8 cellular contexts compared by ENCODE assay signal in the genomic region with DNA sequence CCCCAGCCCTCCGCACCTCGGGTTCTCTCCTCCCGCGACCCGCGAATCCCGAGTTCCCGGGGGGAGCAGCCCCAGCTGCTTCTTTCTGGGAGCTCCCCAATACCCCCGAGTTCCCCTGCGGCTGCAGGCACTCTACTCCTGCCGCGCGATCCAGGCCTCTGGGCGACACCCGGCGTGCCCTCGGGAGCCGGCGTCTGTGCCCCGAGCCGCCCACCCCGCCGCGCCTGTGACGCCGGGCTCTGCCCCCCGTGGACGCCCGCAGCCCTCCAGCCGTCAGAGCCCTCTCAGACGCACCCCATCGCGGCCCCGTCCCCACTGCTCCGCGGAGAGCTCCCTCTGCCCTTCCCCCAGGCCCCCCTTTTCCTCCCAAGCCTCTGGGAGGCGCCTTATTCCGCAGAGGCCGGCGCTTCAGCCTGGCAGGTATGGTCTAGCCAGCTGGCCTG. TPM values are rescaled to one million over a fixed set of nuclear protein-coding genes. Genes with fewer than 3 reads are reported as not detected.
A peak's percentile ranks its signal among the peaks of the same experiment; 100 is the strongest.
DNase-seq lines count a peak whose midpoint lies in the region; ATAC-seq and TF ChIP-seq lines count a peak whose summit lies in the region.

No MANE protein-coding gene starts in this region.

- no peaks in the 10 kb centered on the region for H3K36me3 Mint-ChIP-seq in activated CD4-positive, alpha-beta memory T cell treated with anti-CD3 and anti-CD28 coated beads, Interleukin-2, amount 10 ng/mL, durations not matched to agents 7 days and 5 days (ENCODE audit: low read depth)

- CTCF ChIA-PET in activated CD4-positive, alpha-beta memory T cell treated with anti-CD3 and anti-CD28 coated beads, Interleukin-2, amount 10 ng/mL, durations not matched to agents 7 days and 5 days (lab: Charles Lee): interaction anchor here (0.8 to 1.4 kb wide), 3 partner anchors 8 to 59 kb away, joined by 3 to 5 read pairs (median 4); a partner anchor contains a TSS

- POLR2A ChIA-PET in activated CD4-positive, alpha-beta memory T cell treated with anti-CD3 and anti-CD28 coated beads, Interleukin-2, amount 10 ng/mL, durations not matched to agents 7 days and 5 days (lab: Charles Lee): interaction anchor here (0.5 to 3.4 kb wide), 6 partner anchors 9 to 108 kb away, joined by 3 to 11 read pairs (median 4); a partner anchor contains a TSS

- no peak for DNase-seq in activated CD4-positive, alpha-beta memory T cell treated with anti-CD3 and anti-CD28 coated beads, Interleukin-2, amount 10 ng/mL, durations not matched to agents 7 days and 5 days
- DNase-seq in left ventricle myocardium inferior (no peak), sigmoid colon (peak; percentile 74), NCI-H2107 (lab: John Stamatoyannopoulos, UW) (no peak), midbrain (lab: John Stamatoyannopoulos, UW) (no peak), ACHN (no peak)

- H3K4me3 ChIP-seq in left ventricle myocardium inferior: peak overlapping the region; percentile 67
- H3K4me3 ChIP-seq in sigmoid colon: peak overlapping the region; percentile 48 to 69 (median 58)

- no peaks in the 10 kb centered on the region for H3K9me3 Mint-ChIP-seq in activated CD4-positive, alpha-beta memory T cell treated with anti-CD3 and anti-CD28 coated beads, Interleukin-2, amount 10 ng/mL, durations not matched to agents 7 days and 5 days

- H3K4me3 Mint-ChIP-seq in activated CD4-positive, alpha-beta memory T cell treated with anti-CD3 and anti-CD28 coated beads, Interleukin-2, amount 10 ng/mL, durations not matched to agents 7 days and 5 days: peak overlapping the region; percentile 62

- no peak for TF ChIP-seq EP300 in sigmoid colon (IDR thresholded peaks at IDR 0.05)

- H3K4me1 ChIP-seq in left ventricle myocardium inferior (peaks cover 19% of the 10 kb centered on the region), sigmoid colon (peaks cover 0 to 37% (median 21%) of the 10 kb centered on the region in 4 donors)

- in situ Hi-C loops in ACHN (cut with HindIII; ENCODE audit: low pct_ligation_motif_present, low pct_unique_long_range_greater_than_20kb, low sequenced_read_pairs): no loop called here

- TF ChIP-seq CTCF in left ventricle myocardium inferior (IDR thresholded peaks at IDR 0.05; ENCODE audit: borderline replicate concordance) (no peak), sigmoid colon (IDR thresholded peaks at IDR 0.05) (no peak)

- peaks cover 89% of the 10 kb centered on the region for H3K27me3 ChIP-seq in left ventricle myocardium inferior (ENCODE audit: low read depth)
- H3K27me3 ChIP-seq in sigmoid colon: no peaks in the 10 kb centered on the region

- H3K27ac Mint-ChIP-seq in activated CD4-positive, alpha-beta memory T cell treated with anti-CD3 and anti-CD28 coated beads, Interleukin-2, amount 10 ng/mL, durations not matched to agents 7 days and 5 days: no peak overlapping the region

- no peaks in the 10 kb centered on the region for H3K9me3 ChIP-seq in left ventricle myocardium inferior (replicated peaks)
- no peaks in the 10 kb centered on the region for H3K9me3 ChIP-seq in sigmoid colon

- intact Hi-C loops in left ventricle myocardium inferior (cut with micrococcal nuclease): no loop called here
- intact Hi-C loops in sigmoid colon (cut with DNase I): loop anchor here (5.0 kb wide), 2 partner anchors 55 to 80 kb away; a partner anchor contains a TSS

- no peak overlapping the region for H3K27ac ChIP-seq in left ventricle myocardium inferior (replicated peaks)
- peak overlapping the region; percentile 37 to 74 (median 53) for H3K27ac ChIP-seq in sigmoid colon

- TF ChIP-seq POLR2A in sigmoid colon (IDR thresholded peaks at IDR 0.05): no peak

- ATAC-seq in GM18907 (IDR thresholded peaks at IDR 0.05; ENCODE audit: unreplicated experiment) (peak; percentile 27), HG02885 (IDR thresholded peaks at IDR 0.05; ENCODE audit: poor library complexity, unreplicated experiment) (peak; percentile 21)

- H3K4me1 Mint-ChIP-seq in activated CD4-positive, alpha-beta memory T cell treated with anti-CD3 and anti-CD28 coated beads, Interleukin-2, amount 10 ng/mL, durations not matched to agents 7 days and 5 days: peaks cover 16% of the 10 kb centered on the region

- 1 to 3% methylated on average over 40 of the region's 40 CpGs for WGBS in sigmoid colon, 2 donors

- H3K36me3 ChIP-seq in left ventricle myocardium inferior (no peaks in the 10 kb centered on the region), sigmoid colon (no peaks in the 10 kb centered on the region)

- H3K27me3 Mint-ChIP-seq in activated CD4-positive, alpha-beta memory T cell treated with anti-CD3 and anti-CD28 coated beads, Interleukin-2, amount 10 ng/mL, durations not matched to agents 7 days and 5 days: peaks cover 49% of the 10 kb centered on the region

RNA-seq across cellular contexts. Expression of a gene that starts 0.4 kb away (rescaled TPM):
- 1 to 10 TPM; 2.1 to 2.5 TPM for total RNA-seq in activated CD4-positive, alpha-beta memory T cell treated with anti-CD3 and anti-CD28 coated beads, Interleukin-2, amount 10 ng/mL, durations not matched to agents 7 days and 5 days
- total RNA-seq in left ventricle myocardium inferior: 0.30 TPM
- total RNA-seq in sigmoid colon: 100 to 1,000 TPM in 1 of 4 donors, 10 to 100 TPM in 3; 30.8 to 108 (median 51.0) TPM
- 10 to 100 TPM in 1 of 3 donors, 1 to 10 TPM in 2; 4.2 to 16.5 (median 6.0) TPM for polyA plus RNA-seq in sigmoid colon

RNA-seq across cellular contexts. Expression of a gene that starts 56.0 kb away (rescaled TPM):
- total RNA-seq in activated CD4-positive, alpha-beta memory T cell treated with anti-CD3 and anti-CD28 coated beads, Interleukin-2, amount 10 ng/mL, durations not matched to agents 7 days and 5 days: 1 to 10 TPM; 6.9 TPM
- not detected for total RNA-seq in left ventricle myocardium inferior
- 1 to 10 TPM in 3 of 4 donors, under 1 TPM in 1; 0.82 to 8.9 (median 4.1) TPM for total RNA-seq in sigmoid colon
- polyA plus RNA-seq in sigmoid colon: under 1 TPM in 1 of 3 donors, not detected in 2; 0.25 TPM

Comparison
In these comparisons a context has a peak if more than half of its experiments do, and no peak if none do; other contexts are left out.
1. RNA of a gene that starts 0.4 kb away (total RNA-seq): 30.8 to 108 TPM in sigmoid colon; 2.1 to 2.5 TPM in activated CD4-positive, alpha-beta memory T cell treated with anti-CD3 and anti-CD28 coated beads, Interleukin-2, amount 10 ng/mL, durations not matched to agents 7 days and 5 days and 0.30 TPM in left ventricle myocardium inferior (single experiment); every median in the first group is over 4 times any median in the second.